11 cellular contexts compared by ENCODE assay signal in genomic region chr2:207725815-207726578, GRCh38. TPM values are rescaled to one million over a fixed set of nuclear protein-coding genes. Genes with fewer than 3 reads are reported as not detected.
DNase-seq lines count a peak whose midpoint lies in the region; ATAC-seq, FAIRE-seq and TF ChIP-seq lines count a peak whose summit lies in the region.
"Had no signal": no experiment of that assay in that cellular context is flagged by ENCODE, and none has a peak within 500 bp of the region (broad histone marks: within the 10 kb centered on the region; RNA-seq: fewer than 3 reads in every experiment).

No MANE protein-coding gene starts in this region.

- intact Hi-C loops in pancreas (cut with DNase I), result no loop called here

- WGBS in pancreas, 2 donors, result 68 to 71% methylated on average over 4 of the region's 4 CpGs

- H3K27ac ChIP-seq in fibroblast of lung (ENCODE audit: insufficient read depth, low read length), result no peak overlapping the region
- H3K27ac ChIP-seq in pancreas, result no peak overlapping the region

- TF ChIP-seq CTCF in fibroblast of lung (conservative IDR thresholded peaks at IDR 0.05 in 1 of 2, IDR thresholded peaks at IDR 0.05 in 1 of 2; ENCODE audit: low read depth in 1 of 2, low read length in 2 of 2), result no peak
- TF ChIP-seq CTCF in pancreas (IDR thresholded peaks at IDR 0.05), result no peak

- H2AFZ ChIP-seq in fibroblast of lung (ENCODE audit: low read length), result no peak overlapping the region

- in situ Hi-C loops in ACHN (cut with HindIII; ENCODE audit: low pct_ligation_motif_present, low pct_unique_long_range_greater_than_20kb, low sequenced_read_pairs), result loop anchor here (25.0 kb wide), 1 partner anchor 336 kb away; no protein-coding TSS in a partner anchor

- no peaks in the 10 kb centered on the region for H3K79me2 ChIP-seq in fibroblast of lung (ENCODE audit: control insufficient read depth, insufficient read depth, low read length)

- H3K36me3 ChIP-seq in fibroblast of lung (ENCODE audit: control insufficient read depth, insufficient read depth, low read length) (no peaks in the 10 kb centered on the region), pancreas (no peaks in the 10 kb centered on the region)

- H3K4me3 ChIP-seq in fibroblast of lung (replicated peaks in 1 of 4; ENCODE audit: control extremely low read depth in 1 of 4, insufficient read depth in 1 of 4, low read depth in 3 of 4, low read length in 4 of 4) (no peak overlapping the region), pancreas (no peak overlapping the region)

- peak overlapping the region; percentile 13 for H3K4me2 ChIP-seq in fibroblast of lung (ENCODE audit: extremely low read depth, insufficient read depth, low read length)

- H3K4me1 ChIP-seq in fibroblast of lung (ENCODE audit: control insufficient read depth, extremely low read depth, insufficient read depth, low read length) (peaks cover 6% of the 10 kb centered on the region), pancreas (peaks cover 0 to 14% (median 14%) of the 10 kb centered on the region in 3 donors)

- no peaks in the 10 kb centered on the region for H3K27me3 ChIP-seq in fibroblast of lung (ENCODE audit: control insufficient read depth, insufficient read depth, low read length)
- no peaks in the 10 kb centered on the region for H3K27me3 ChIP-seq in pancreas

- FAIRE-seq in GM19239 (lab: Jason Lieb, UNC) (peak; percentile 31), pancreas (lab: Jason Lieb, UNC) (no peak)

- no peaks in the 10 kb centered on the region for H3K9me3 ChIP-seq in fibroblast of lung (ENCODE audit: control insufficient read depth, insufficient read depth, low read depth, low read length)
- H3K9me3 ChIP-seq in pancreas, result no peaks in the 10 kb centered on the region

- no peak for ATAC-seq in pancreas
- ATAC-seq in GM18870 (IDR thresholded peaks at IDR 0.05; ENCODE audit: unreplicated experiment), result no peak
- no peak for ATAC-seq in HG02588 (IDR thresholded peaks at IDR 0.05; ENCODE audit: unreplicated experiment)
- ATAC-seq: esophagus mucosa had no signal

- H3K9ac ChIP-seq in fibroblast of lung (ENCODE audit: insufficient read depth, low read length), result no peak overlapping the region

- DNase-seq in ACHN, result peak; percentile 21
- no peak for DNase-seq in GM19239 (ENCODE audit: insufficient read length, low spot score)
- peak; percentile 51 for DNase-seq in NCI-H2196 (lab: John Stamatoyannopoulos, UW; ENCODE audit: unreplicated experiment)
- DNase-seq in fibroblast of lung (ENCODE audit: low read depth in 2 of 2), result no peak
- no peak for DNase-seq in pancreas
- no peak for DNase-seq in H4 (ENCODE audit: low spot score)
- DNase-seq: occipital lobe, OCI-M1 had no signal

- H4K20me1 ChIP-seq in fibroblast of lung (ENCODE audit: control insufficient read depth, extremely low read depth, insufficient read depth, low read length), result no peaks in the 10 kb centered on the region

RNA-seq across cellular contexts. Expression of gene CCNYL1, which starts 14.6 kb away (rescaled TPM):
- 5.4 and 8.8 TPM in 2 replicates for total RNA-seq in fibroblast of lung
- polyA plus RNA-seq in fibroblast of lung, result 18.2 and 18.4 TPM in 2 replicates
- 14.3 and 15.3 TPM in 2 replicates for polyA plus RNA-seq in fibroblast of lung (2012)
- polyA minus RNA-seq in fibroblast of lung (ENCODE audit: low replicate concordance), result 3.5 and 4.0 TPM in 2 replicates
- total RNA-seq in pancreas, result 10 to 100 TPM in 4 of 6 donors, 1 to 10 TPM in 2; 8.4 to 12.4 (median 11.9) TPM
- polyA plus RNA-seq in pancreas, result 1 to 10 TPM; 5.2 to 5.3 TPM
- total RNA-seq in H4 (2014; rRNA removed; shearing (Covaris generic)), result 1.6 and 3.3 TPM in 2 replicates

RNA-seq across cellular contexts. Expression of gene FZD5, which starts 43.7 kb away (rescaled TPM):
- 1.0 and 1.3 TPM in 2 replicates for total RNA-seq in fibroblast of lung
- 0.40 and 0.59 TPM in 2 replicates for polyA plus RNA-seq in fibroblast of lung
- polyA plus RNA-seq in fibroblast of lung (2012), result 0.64 and 0.84 TPM in 2 replicates
- polyA minus RNA-seq in fibroblast of lung (ENCODE audit: low replicate concordance), result 0.56 and 0.86 TPM in 2 replicates
- total RNA-seq in pancreas, result 10 to 100 TPM; 13.7 to 23.0 (median 15.7) TPM
- polyA plus RNA-seq in pancreas, result 1 to 10 TPM; 5.3 to 7.2 TPM
- 2.3 and 2.8 TPM in 2 replicates for total RNA-seq in H4 (2014; rRNA removed; shearing (Covaris generic))

Comparison
In these comparisons a context has a peak if more than half of its experiments do, and no peak if none do; other contexts are left out.
1. DNase-seq: peak in ACHN (single experiment) and NCI-H2196 (single experiment); none in GM19239 (single experiment), fibroblast of lung (0 of 2), pancreas (0 of 6) and H4 (single experiment).